In genomic region chr13:39349391-39349790, GRCh38 we compare ENCODE assay signal across 22 cellular contexts.
A peak's percentile ranks its signal among the peaks of the same experiment; 100 is the strongest.
DNase-seq lines count a peak whose midpoint lies in the region; ATAC-seq and TF ChIP-seq lines count a peak whose summit lies in the region.
"Had no signal": no experiment of that assay in that cellular context is flagged by ENCODE, and none has a peak within 500 bp of the region (broad histone marks: within the 10 kb centered on the region; RNA-seq: fewer than 3 reads in every experiment).

No MANE protein-coding gene starts in this region.

- H3K9me3 Mint-ChIP-seq in neural crest cell: peaks cover 3% of the 10 kb centered on the region
- H3K9me3 Mint-ChIP-seq: IgD-negative memory B cell had no signal

- H3K4me1 Mint-ChIP-seq in neural crest cell: peaks cover 50% of the 10 kb centered on the region
- H3K4me1 Mint-ChIP-seq: CD4-positive, alpha-beta memory T cell; IgD-negative memory B cell had no signal

- peaks cover 9% of the 10 kb centered on the region for H3K36me3 Mint-ChIP-seq in neural crest cell (ENCODE audit: low read depth)
- H3K36me3 Mint-ChIP-seq: CD4-positive, alpha-beta memory T cell; IgD-negative memory B cell had no signal

- TF ChIP-seq CTCF in ascending aorta (IDR thresholded peaks at IDR 0.05): no peak
- no peak for TF ChIP-seq CTCF in neural crest cell (conservative IDR thresholded peaks at IDR 0.05)
- TF ChIP-seq CTCF in GM10266 (IDR thresholded peaks at IDR 0.05; ENCODE audit: control insufficient read depth, insufficient read depth, low read depth, missing control alignments): no peak

- no peaks in the 10 kb centered on the region for H3K9me3 ChIP-seq in ascending aorta
- H3K9me3 ChIP-seq: A549, BLaER1, Peyer's patch, SK-N-SH had no signal

- peak overlapping the region; percentile 1 for H3K27ac Mint-ChIP-seq in neural crest cell (ENCODE audit: unreplicated experiment)
- H3K27ac Mint-ChIP-seq: CD4-positive, alpha-beta memory T cell; IgD-negative memory B cell had no signal

- H3K4me1 ChIP-seq in ascending aorta: peaks cover 0 to 18% of the 10 kb centered on the region in 2 donors
- H3K4me1 ChIP-seq: A549, Peyer's patch had no signal

- H3K27me3 ChIP-seq in ascending aorta: no peaks in the 10 kb centered on the region
- H3K27me3 ChIP-seq: BLaER1, Peyer's patch had no signal

- intact Hi-C loops in ascending aorta (cut with DNase I): no loop called here

- no peak overlapping the region for H3K4me3 Mint-ChIP-seq in neural crest cell
- H3K4me3 Mint-ChIP-seq: CD4-positive, alpha-beta memory T cell; IgD-negative memory B cell had no signal

- no peaks in the 10 kb centered on the region for H3K36me3 ChIP-seq in ascending aorta
- H3K36me3 ChIP-seq: BLaER1, Peyer's patch had no signal

- DNase-seq in COLO829 (ENCODE audit: low spot score): peak; percentile 89
- DNase-seq in ascending aorta (ENCODE audit: low spot score in 2 of 2): no peak
- DNase-seq in globus pallidus (ENCODE audit: low spot score): peak; percentile 18
- no peak for DNase-seq in neural crest cell (ENCODE audit: low read depth, low spot score)
- no peak for DNase-seq in GM10266 (ENCODE audit: extremely low spot score)
- DNase-seq: Calu3; CD4-positive, alpha-beta memory T cell; GM23248; HCEC 1CT; Karpas-422; NCI-H1417 treated with DMSO at 0.1 percent for 48 hours; NCI-H187 treated with DMSO at 0.1 percent for 48 hours; NCI-H345; NCI-H526; Peyer's patch; SHP77; SK-N-SH had no signal

- peak overlapping the region; percentile 45 to 56 for H3K27ac ChIP-seq in ascending aorta
- H3K27ac ChIP-seq: A549, BLaER1, GM23248, Peyer's patch had no signal

- no peak for ATAC-seq in GM21619 (IDR thresholded peaks at IDR 0.05; ENCODE audit: unreplicated experiment)
- no peak for ATAC-seq in GM21717 (IDR thresholded peaks at IDR 0.05; ENCODE audit: unreplicated experiment)
- ATAC-seq: A549 had no signal

- no peaks in the 10 kb centered on the region for H3K27me3 Mint-ChIP-seq in neural crest cell (ENCODE audit: low read depth)
- H3K27me3 Mint-ChIP-seq: IgD-negative memory B cell had no signal

- no peak overlapping the region for H3K4me3 ChIP-seq in ascending aorta
- H3K4me3 ChIP-seq: A549, BLaER1, GM23248, Peyer's patch had no signal

Comparison
In these comparisons a context has a peak if more than half of its experiments do, and no peak if none do; other contexts are left out.
1. DNase-seq: peak in COLO829 (single experiment) and globus pallidus (single experiment); none in ascending aorta (0 of 2), neural crest cell (single experiment) and GM10266 (single experiment).